Comparison of ENCODE assay signal across 18 cellular contexts in genomic region chr9:116165912-116166311, GRCh38. TPM values are rescaled to one million over a fixed set of nuclear protein-coding genes. Genes with fewer than 3 reads are reported as not detected.
"Had no signal": no experiment of that assay in that cellular context is flagged by ENCODE, and none has a peak within 500 bp of the region (broad histone marks: within the 10 kb centered on the region; RNA-seq: fewer than 3 reads in every experiment).

No MANE protein-coding gene starts in this region.

- H3K27me3 ChIP-seq: testis had no signal

- H3K27ac ChIP-seq: left ventricle myocardium inferior, testis had no signal

- ATAC-seq: activated CD4-positive, CD25-positive, alpha-beta regulatory T cell treated with anti-CD3 and anti-CD28 coated beads, Interleukin-2, amount 50 U/mL, for 24 hours; activated CD8-positive, alpha-beta memory T cell treated with anti-CD3 and anti-CD28 coated beads, Interleukin-2, amount 10 ng/mL, durations not matched to agents 7 days and 5 days; activated naive CD4-positive, alpha-beta T cell treated with anti-CD3 and anti-CD28 coated beads, Interleukin-2, amount 50 U/mL, for 72 hours; activated T-cell treated with anti-CD3 and anti-CD28 coated beads, Interleukin-2, amount 50 U/mL, for 4 hours had no signal

- DNase-seq: activated CD4-positive, alpha-beta T cell treated with anti-CD3 and anti-CD28 coated beads, Interleukin-2, amount 50 U/mL, for 4 hours; activated CD8-positive, alpha-beta memory T cell treated with anti-CD3 and anti-CD28 coated beads, Interleukin-2, amount 10 ng/mL, durations not matched to agents 7 days and 5 days; activated effector memory CD4-positive, alpha-beta T cell treated with anti-CD3 and anti-CD28 coated beads, Interleukin-2, amount 50 U/mL, for 16 hours; activated T-cell treated with anti-CD3 and anti-CD28 coated beads, Interleukin-2, amount 50 U/mL, for 4 hours; head of caudate nucleus; left ventricle myocardium inferior; mesendoderm; occipital lobe; stimulated activated CD4-positive, alpha-beta T cell treated with anti-CD3 and anti-CD28 coated beads, Interleukin-4, amount 100 ng/mL, for 1 hour; stimulated activated CD8-positive, alpha-beta memory T cell treated with anti-CD3 and anti-CD28 coated beads, Interleukin-4, amount 100 ng/mL, for 48 hours; testis had no signal

- H3K4me3 ChIP-seq: left ventricle myocardium inferior, testis had no signal

- H3K9me3 ChIP-seq: left ventricle myocardium inferior, testis had no signal

- H3K36me3 ChIP-seq: left ventricle myocardium inferior had no signal

- H3K4me1 ChIP-seq: testis had no signal

- FAIRE-seq: colon, endothelial cell of umbilical vein, islet of Langerhans, urothelium cell line had no signal

RNA-seq across cellular contexts. Expression of gene PAPPA, which starts 12.3 kb away (rescaled TPM):
- total RNA-seq: activated CD8-positive, alpha-beta memory T cell treated with anti-CD3 and anti-CD28 coated beads, Interleukin-2, amount 10 ng/mL, durations not matched to agents 7 days and 5 days; T-helper 2 cell treated with Interferon-gamma antibody and Interleukin-4, amounts not matched to agents 100 ng/mL and 5 ng/mL, for 36 hours had no signal
